ENCODE assay signal across 9 cellular contexts in genomic region chr17:44200478-44201155, GRCh38. TPM values are rescaled to one million over a fixed set of nuclear protein-coding genes. Genes with fewer than 3 reads are reported as not detected.
A peak's percentile ranks its signal among the peaks of the same experiment; 100 is the strongest.
DNase-seq lines count a peak whose midpoint lies in the region; ATAC-seq and TF ChIP-seq lines count a peak whose summit lies in the region.
"Had no signal": no experiment of that assay in that cellular context is flagged by ENCODE, and none has a peak within 500 bp of the region (broad histone marks: within the 10 kb centered on the region; RNA-seq: fewer than 3 reads in every experiment).

No MANE protein-coding gene starts in this region.

- peaks cover 4% of the 10 kb centered on the region; the same call in 1 of the 2 replicates for H3F3A ChIP-seq in Loucy (ENCODE audit: low read depth)

- H2AK5ac ChIP-seq in mesenchymal stem cell (ENCODE audit: low read length, severe bottlenecking): peak overlapping the region; percentile 82

- H3K4me1 ChIP-seq in Loucy (ENCODE audit: insufficient read depth, low read length, poor library complexity, severe bottlenecking) (peaks cover 26% of the 10 kb centered on the region), breast epithelium (peaks cover 0 to 11% of the 10 kb centered on the region in 2 donors), mesenchymal stem cell (ENCODE audit: control insufficient read depth, insufficient read depth, low read depth, low read length) (peaks cover 20% of the 10 kb centered on the region), vagina (peaks cover 31% of the 10 kb centered on the region)

- TF ChIP-seq POLR2A in breast epithelium (IDR thresholded peaks at IDR 0.05) (no peak), vagina (IDR thresholded peaks at IDR 0.05) (no peak)

- H3K9me3 ChIP-seq in Loucy (ENCODE audit: insufficient read depth, low read depth, low read length) (no peaks in the 10 kb centered on the region), breast epithelium (no peaks in the 10 kb centered on the region), mesenchymal stem cell (ENCODE audit: control insufficient read depth, low read length) (no peaks in the 10 kb centered on the region), vagina (no peaks in the 10 kb centered on the region)

- peak overlapping the region in 1 of 2 experiments; percentile 93 for H2BK12ac ChIP-seq in mesenchymal stem cell (ENCODE audit: low read length in 2 of 2)

- peak overlapping the region; percentile 68 for H2BK15ac ChIP-seq in mesenchymal stem cell (ENCODE audit: low read depth, poor library complexity, severe bottlenecking)

- H3K36me3 ChIP-seq in Loucy (ENCODE audit: insufficient read depth, low read length) (peaks cover 3% of the 10 kb centered on the region; the same call in 1 of the 2 replicates), breast epithelium (no peaks in the 10 kb centered on the region), mesenchymal stem cell (ENCODE audit: control insufficient read depth in 1 of 2, insufficient read depth in 2 of 2, low read depth in 1 of 2, low read length in 2 of 2) (peaks cover 19 to 21% of the 10 kb centered on the region in 2 experiments), vagina (peaks cover 0 to under 1% of the 10 kb centered on the region in 2 donors)

- no peak for TF ChIP-seq CTCF in Loucy (conservative IDR thresholded peaks at IDR 0.05; ENCODE audit: low read length)
- TF ChIP-seq CTCF in breast epithelium (IDR thresholded peaks at IDR 0.05): no peak
- no peak for TF ChIP-seq CTCF in vagina (IDR thresholded peaks at IDR 0.05)

- peak overlapping the region; percentile 98 to 99 for H3K4ac ChIP-seq in mesenchymal stem cell (ENCODE audit: low read depth in 1 of 2, low read length in 2 of 2)

- no peak overlapping the region for H2BK5ac ChIP-seq in mesenchymal stem cell (ENCODE audit: low read depth, low read length, poor library complexity, severe bottlenecking)

- intact Hi-C loops in breast epithelium (cut with DNase I; ENCODE audit: low total_unique reads): no loop called here
- intact Hi-C loops in vagina (cut with DNase I): loop anchor here (1.0 kb wide), 1 partner anchor 23 kb away; no protein-coding TSS in a partner anchor

- H3K18ac ChIP-seq in mesenchymal stem cell (ENCODE audit: low read depth in 1 of 2, low read length in 2 of 2): peak overlapping the region; percentile 95 to 98

- peak overlapping the region in 1 of 2 experiments; percentile 57 for H3K23ac ChIP-seq in mesenchymal stem cell (ENCODE audit: low read length in 2 of 2)

- no peaks in the 10 kb centered on the region for H3K9me2 ChIP-seq in Loucy (replicated peaks; ENCODE audit: low read depth, low read length)

- peak overlapping the region; percentile 94 for H4K91ac ChIP-seq in mesenchymal stem cell (ENCODE audit: low read length)

- peak overlapping the region; percentile 98 for H4K8ac ChIP-seq in mesenchymal stem cell (ENCODE audit: low read length)

- H3K79me1 ChIP-seq in mesenchymal stem cell (replicated peaks; ENCODE audit: low read length, poor library complexity, severe bottlenecking): peaks cover 10% of the 10 kb centered on the region

- H3K14ac ChIP-seq in mesenchymal stem cell (ENCODE audit: low read length in 2 of 2): peak overlapping the region in 1 of 2 experiments; percentile 91

- ATAC-seq in HG02870 (IDR thresholded peaks at IDR 0.05; ENCODE audit: unreplicated experiment): no peak

- H3K27ac ChIP-seq in breast epithelium: peak overlapping the region; percentile 96 to 99
- peak overlapping the region; percentile 91 for H3K27ac ChIP-seq in mesenchymal stem cell (ENCODE audit: low read length, poor library complexity, severe bottlenecking)
- peak overlapping the region; percentile 98 for H3K27ac ChIP-seq in vagina

- peak overlapping the region; percentile 84 for H3K9ac ChIP-seq in Loucy (ENCODE audit: low read depth, low read length, poor library complexity, severe bottlenecking)
- H3K9ac ChIP-seq in mesenchymal stem cell (ENCODE audit: low read length): peak overlapping the region; percentile 88

- H4K20me1 ChIP-seq in Loucy (ENCODE audit: insufficient read depth, low read length, poor library complexity, severe bottlenecking): peaks cover 26% of the 10 kb centered on the region

- peak overlapping the region; percentile 59 for H2BK120ac ChIP-seq in mesenchymal stem cell (ENCODE audit: low read depth, low read length)

- H3K27me3 ChIP-seq in Loucy (ENCODE audit: insufficient read depth, low read length, poor library complexity, severe bottlenecking) (no peaks in the 10 kb centered on the region), breast epithelium (no peaks in the 10 kb centered on the region), mesenchymal stem cell (ENCODE audit: control insufficient read depth in 1 of 2, insufficient read depth in 1 of 2, low read length in 2 of 2) (no peaks in the 10 kb centered on the region), vagina (no peaks in the 10 kb centered on the region)

- peak overlapping the region; percentile 83 for H3K4me3 ChIP-seq in Loucy (ENCODE audit: low read length, poor library complexity, severe bottlenecking)
- peak overlapping the region; percentile 80 to 96 (median 91) for H3K4me3 ChIP-seq in breast epithelium
- H3K4me3 ChIP-seq in mesenchymal stem cell (ENCODE audit: insufficient read depth in 1 of 2, low read depth in 1 of 2, low read length in 2 of 2): peak overlapping the region; percentile 79 to 81
- peak overlapping the region; percentile 68 to 98 for H3K4me3 ChIP-seq in vagina

- peak overlapping the region; percentile 91 for H3K4me2 ChIP-seq in Loucy (ENCODE audit: low read depth, low read length, poor library complexity, severe bottlenecking)
- H3K4me2 ChIP-seq in mesenchymal stem cell (ENCODE audit: low read length, poor library complexity, severe bottlenecking): peak overlapping the region; percentile 87

- peaks cover 32% of the 10 kb centered on the region for H3K79me2 ChIP-seq in Loucy (ENCODE audit: insufficient read depth, low read length)

- H2AFZ ChIP-seq in Loucy (ENCODE audit: low read length): peak overlapping the region; percentile 74
- peak overlapping the region; percentile 78 for H2AFZ ChIP-seq in mesenchymal stem cell (ENCODE audit: low read depth, low read length)

- WGBS in mesenchymal stem cell: 11% methylated on average over 30 of the region's 36 CpGs

- DNase-seq in NCI-H1417 (lab: John Stamatoyannopoulos, UW): peak in 2 of 3 experiments; percentile 6 to 83
- DNase-seq in NCI-H1417 treated with DMSO at 0.1 percent for 48 hours (lab: John Stamatoyannopoulos, UW): no peak
- peak in 1 of 2 donors; percentile 53 for DNase-seq in breast epithelium (ENCODE audit: low spot score in 2 of 2)
- no peak for DNase-seq in mesenchymal stem cell
- no peak for DNase-seq in vagina (ENCODE audit: extremely low spot score in 2 of 2)
- no peak for DNase-seq in OCI-M1 (lab: John Stamatoyannopoulos, UW)

RNA-seq across cellular contexts. Expression of gene ATXN7L3, which starts 0.9 kb away (rescaled TPM):
- 10 to 100 TPM; 34.7 to 45.8 (median 38.3) TPM for total RNA-seq in breast epithelium
- 44.2 TPM for polyA plus RNA-seq in mesenchymal stem cell (2013, experiment 1 of 2)
- polyA plus RNA-seq in mesenchymal stem cell (2013, experiment 2 of 2): 42.8 TPM
- total RNA-seq in vagina: 27.3 TPM

RNA-seq across cellular contexts. Expression of gene TMUB2, which starts 13.8 kb away (rescaled TPM):
- total RNA-seq in breast epithelium: 10 to 100 TPM; 36.0 to 52.0 (median 40.6) TPM
- 26.9 TPM for polyA plus RNA-seq in mesenchymal stem cell (2013, experiment 1 of 2)
- 27.2 TPM for polyA plus RNA-seq in mesenchymal stem cell (2013, experiment 2 of 2)
- 34.9 TPM for total RNA-seq in vagina

RNA-seq across cellular contexts. Expression of gene UBTF, which starts 18.9 kb away (rescaled TPM):
- total RNA-seq in breast epithelium: 10 to 100 TPM; 50.1 to 65.1 (median 60.6) TPM
- polyA plus RNA-seq in mesenchymal stem cell (2013, experiment 1 of 2): 47.3 TPM
- 45.8 TPM for polyA plus RNA-seq in mesenchymal stem cell (2013, experiment 2 of 2)
- 53.5 TPM for total RNA-seq in vagina

RNA-seq across cellular contexts. Expression of gene ASB16, which starts 30.1 kb away (rescaled TPM):
- total RNA-seq in breast epithelium (under 1 TPM in 2 of 3 donors, not detected in 1; 0.29 to 0.33 TPM), vagina (not detected)
- polyA plus RNA-seq in mesenchymal stem cell (2013, experiment 1 of 2): 0.07 TPM
- 0.05 TPM for polyA plus RNA-seq in mesenchymal stem cell (2013, experiment 2 of 2)
- total RNA-seq: dermis microvascular lymphatic vessel endothelial cell had no signal

RNA-seq across cellular contexts. Expression of gene HROB, which starts 58.9 kb away (rescaled TPM):
- total RNA-seq in breast epithelium (1 to 10 TPM; 1.2 to 2.1 (median 1.6) TPM), vagina (2.0 TPM)
- 1.6 TPM for polyA plus RNA-seq in mesenchymal stem cell (2013, experiment 1 of 2)
- 1.6 TPM for polyA plus RNA-seq in mesenchymal stem cell (2013, experiment 2 of 2)

Comparison
In these comparisons a context has a peak if more than half of its experiments do, and no peak if none do; other contexts are left out.
1. DNase-seq: peak in NCI-H1417 (2 of 3); none in NCI-H1417 treated with DMSO at 0.1 percent for 48 hours (single experiment), mesenchymal stem cell (single experiment), vagina (0 of 2) and OCI-M1 (single experiment).
2. Peak in every context shown above with its lines, with median percentiles within 50 percentile points of each other: H3K4me3 ChIP-seq and H3K27ac ChIP-seq.